Comparison of ENCODE assay signal across 24 cellular contexts in the genomic region with DNA sequence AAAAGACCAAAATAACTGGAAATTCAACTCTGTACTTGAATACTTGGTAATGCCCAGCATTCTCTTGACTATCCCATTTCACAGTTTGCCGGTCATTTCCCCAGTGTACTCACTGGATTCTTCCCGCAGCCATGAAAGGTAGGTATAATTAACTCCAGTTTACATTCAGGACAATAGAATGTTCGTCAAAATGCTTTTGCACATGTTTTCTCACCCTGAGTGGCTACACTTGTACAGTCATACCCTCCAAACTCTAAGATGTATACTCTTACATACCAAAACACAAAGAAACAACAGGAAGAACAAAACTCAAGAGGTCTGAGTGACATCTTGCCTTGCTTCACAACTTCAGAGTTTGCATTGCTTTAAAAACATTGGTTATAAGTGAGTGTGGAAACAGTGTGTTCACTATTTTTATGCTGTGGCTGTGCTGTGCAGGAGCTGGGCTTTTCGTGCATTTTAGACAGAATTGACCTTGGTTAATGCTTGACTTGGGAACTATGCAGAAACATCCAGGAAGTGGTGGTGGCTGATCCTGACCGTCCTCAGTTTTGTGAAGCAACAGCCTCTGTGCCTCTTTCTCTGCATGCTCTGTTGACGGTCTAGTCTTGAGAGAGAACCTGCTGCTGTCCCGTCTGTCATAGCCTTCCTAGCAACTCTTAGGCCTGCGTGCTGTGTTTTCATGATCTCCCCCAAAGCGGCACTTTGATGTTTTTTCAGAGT.
DNase-seq lines count a peak whose midpoint lies in the region; ATAC-seq, FAIRE-seq and TF ChIP-seq lines count a peak whose summit lies in the region.
"Had no signal": no experiment of that assay in that cellular context is flagged by ENCODE, and none has a peak within 500 bp of the region (broad histone marks: within the 10 kb centered on the region; RNA-seq: fewer than 3 reads in every experiment).

No MANE protein-coding gene starts in this region.

- no peaks in the 10 kb centered on the region for H3K36me3 Mint-ChIP-seq in natural killer cell
- H3K36me3 Mint-ChIP-seq in natural killer cell treated with Interleukin-12 subunit alpha and Interleukin-12 subunit beta and Interleukin-15 and Interleukin-18, amount 100 ng/mL, for 72 hours, result no peaks in the 10 kb centered on the region
- no peaks in the 10 kb centered on the region for H3K36me3 Mint-ChIP-seq in activated T-helper 17 cell treated with anti-CD3 and anti-CD28 coated beads, Interleukin-2, amount 50 U/mL, for 72 hours (ENCODE audit: low read depth)
- H3K36me3 Mint-ChIP-seq: memory B cell had no signal

- in situ Hi-C loops in HepG2 (cut with HindIII; ENCODE audit: extremely low pct_ligation_motif_present, low pct_unique_long_range_greater_than_20kb), result no loop called here

- WGBS in HepG2 (ENCODE audit: low lambda C conversion rate), result 25% methylated on average over 9 of the region's 9 CpGs

- H3K27me3 Mint-ChIP-seq in natural killer cell (ENCODE audit: low read depth in 2 of 2), result no peaks in the 10 kb centered on the region
- H3K27me3 Mint-ChIP-seq in natural killer cell treated with Interleukin-12 subunit alpha and Interleukin-12 subunit beta and Interleukin-15 and Interleukin-18, amount 100 ng/mL, for 72 hours, result no peaks in the 10 kb centered on the region
- no peaks in the 10 kb centered on the region for H3K27me3 Mint-ChIP-seq in activated T-helper 17 cell treated with anti-CD3 and anti-CD28 coated beads, Interleukin-2, amount 50 U/mL, for 72 hours

- DNase-seq in natural killer cell, result no peak
- DNase-seq in natural killer cell treated with Interleukin-12 subunit alpha and Interleukin-12 subunit beta and Interleukin-15 and Interleukin-18, amount 100 ng/mL, for 72 hours (ENCODE audit: low spot score), result no peak
- peak; percentile 82 for DNase-seq in HepG2 (ENCODE audit: low spot score)
- no peak for DNase-seq in GM12891 (ENCODE audit: insufficient read length, low spot score)
- DNase-seq in GM20000 (ENCODE audit: low spot score), result no peak
- no peak for DNase-seq in epidermal melanocyte (ENCODE audit: insufficient read length, low spot score)
- DNase-seq: activated CD8-positive, alpha-beta memory T cell treated with anti-CD3 and anti-CD28 coated beads for 24 hours; amygdala; CD8-positive, alpha-beta memory T cell; effector memory CD4-positive, alpha-beta T cell; heart right ventricle; MM.1S; NCI-H1694 treated with DMSO at 0.1 percent for 48 hours; NCI-H345; NK-92 treated with Interleukin-12 subunit alpha and Interleukin-12 subunit beta, amount 100 ng/mL, for 24 hours; retina; stimulated activated CD4-positive, alpha-beta T cell treated with anti-CD3 and anti-CD28 coated beads, Interleukin-12 subunit alpha, Interleukin-12 subunit beta, amount 100 ng/mL, for 4 hours had no signal

- H3K9me3 Mint-ChIP-seq in natural killer cell, result no peaks in the 10 kb centered on the region
- H3K9me3 Mint-ChIP-seq in natural killer cell treated with Interleukin-12 subunit alpha and Interleukin-12 subunit beta and Interleukin-15 and Interleukin-18, amount 100 ng/mL, for 72 hours, result no peaks in the 10 kb centered on the region
- no peaks in the 10 kb centered on the region for H3K9me3 Mint-ChIP-seq in activated T-helper 17 cell treated with anti-CD3 and anti-CD28 coated beads, Interleukin-2, amount 50 U/mL, for 72 hours
- H3K9me3 Mint-ChIP-seq: activated T-helper 2 cell treated with anti-CD3 and anti-CD28 coated beads, Interferon-gamma antibody, Interleukin-2, Interleukin-4, amounts not matched to agents 10 μg/mL and 5 μg/mL and 100 μg/mL, durations not matched to agents 14 hours and 24 hours and 36 hours; memory B cell had no signal

- TF ChIP-seq POLR2A in HepG2 (IDR thresholded peaks at IDR 0.05; ENCODE audit: insufficient read depth in 1 of 2, low read depth in 2 of 2, low read length in 2 of 2) (no peak), GM12891 (IDR thresholded peaks at IDR 0.05; ENCODE audit: low read depth, low read length) (no peak)

- H3K27ac Mint-ChIP-seq in natural killer cell, result peak overlapping the region; percentile 21 to 40
- H3K27ac Mint-ChIP-seq in natural killer cell treated with Interleukin-12 subunit alpha and Interleukin-12 subunit beta and Interleukin-15 and Interleukin-18, amount 100 ng/mL, for 72 hours, result no peak overlapping the region
- no peak overlapping the region for H3K27ac Mint-ChIP-seq in activated T-helper 17 cell treated with anti-CD3 and anti-CD28 coated beads, Interleukin-2, amount 50 U/mL, for 72 hours
- H3K27ac Mint-ChIP-seq: activated T-helper 2 cell treated with anti-CD3 and anti-CD28 coated beads, Interferon-gamma antibody, Interleukin-2, Interleukin-4, amounts not matched to agents 10 μg/mL and 5 μg/mL and 100 μg/mL, durations not matched to agents 14 hours and 24 hours and 36 hours; memory B cell had no signal

- BruUV-seq in HepG2 (replicated peaks; lab: Mats Ljungman, UMichigan), result no TSS peak

- H3K4me2 ChIP-seq in HepG2 (ENCODE audit: low read depth, low read length), result peak overlapping the region; percentile 49

- H4K20me1 ChIP-seq in HepG2 (ENCODE audit: insufficient read depth, low read length), result peaks cover 51% of the 10 kb centered on the region

- intact Hi-C loops in natural killer cell (cut with micrococcal nuclease) (no loop called here), HepG2 (cut with micrococcal nuclease; ENCODE audit: unreplicated experiment) (no loop called here)

- no peak for TF ChIP-seq RAD21 in HepG2 (CRISPR knock-in tag; IDR thresholded peaks at IDR 0.05)

- no peaks in the 10 kb centered on the region for H3K27me3 ChIP-seq in HepG2 (ENCODE audit: control insufficient read depth in 1 of 2, insufficient read depth in 2 of 2, low read length in 2 of 2)
- H3K27me3 ChIP-seq: heart right ventricle, tibial nerve had no signal

- FAIRE-seq in HepG2 (lab: Jason Lieb, UNC) (peak; percentile 78), GM12891 (lab: Jason Lieb, UNC) (no peak)
- FAIRE-seq: GM18507 had no signal

- POLR2A ChIA-PET in HepG2 (lab: Yijun Ruan, JAX), result interaction anchor here (0.6 kb wide), 1 partner anchor 11 kb away, joined by 3 read pairs; no protein-coding TSS in a partner anchor

- H3K4me3 ChIP-seq in HepG2 (replicated peaks in 1 of 3; ENCODE audit: insufficient read depth in 1 of 3, low read depth in 2 of 3, low read length in 3 of 3), result no peak overlapping the region
- H3K4me3 ChIP-seq: heart right ventricle, tibial nerve had no signal

- peak overlapping the region; percentile 45 for H3K27ac ChIP-seq in HepG2 (ENCODE audit: extremely low read length, insufficient read depth, low read length)
- H3K27ac ChIP-seq: tibial nerve, VCaP had no signal

- no peaks in the 10 kb centered on the region for H3K36me3 ChIP-seq in HepG2 (replicated peaks in 1 of 2; ENCODE audit: control insufficient read depth in 1 of 2, insufficient read depth in 2 of 2, low read length in 2 of 2)
- H3K36me3 ChIP-seq: heart right ventricle, tibial nerve had no signal

- H3K4me1 ChIP-seq in HepG2 (ENCODE audit: insufficient read depth, low read length), result peaks cover 93% of the 10 kb centered on the region

- TF ChIP-seq CTCF in natural killer cell (IDR thresholded peaks at IDR 0.05) (no peak), HepG2 (CRISPR knock-in tag; IDR thresholded peaks at IDR 0.05) (no peak), GM20000 (IDR thresholded peaks at IDR 0.05; ENCODE audit: extremely low read depth, missing control alignments) (no peak)

- H2AFZ ChIP-seq in HepG2 (ENCODE audit: low read length), result no peak overlapping the region

- no peaks in the 10 kb centered on the region for H3K9me3 ChIP-seq in HepG2 (ENCODE audit: low read length)
- H3K9me3 ChIP-seq: heart right ventricle, tibial nerve had no signal

- peaks cover 50 to 76% of the 10 kb centered on the region in 2 donors for H3K4me1 Mint-ChIP-seq in natural killer cell
- H3K4me1 Mint-ChIP-seq in natural killer cell treated with Interleukin-12 subunit alpha and Interleukin-12 subunit beta and Interleukin-15 and Interleukin-18, amount 100 ng/mL, for 72 hours (ENCODE audit: low read depth in 2 of 2), result peaks cover 34 to 35% of the 10 kb centered on the region in 2 donors
- H3K4me1 Mint-ChIP-seq in activated T-helper 17 cell treated with anti-CD3 and anti-CD28 coated beads, Interleukin-2, amount 50 U/mL, for 72 hours, result peaks cover 8% of the 10 kb centered on the region

- H3K9ac ChIP-seq in HepG2 (ENCODE audit: insufficient read depth, low read depth, low read length), result 0 out of 2 replicates have a peak overlapping the region, but pooled peaks have one; percentile 14

- ATAC-seq in natural killer cell, result no peak
- ATAC-seq in natural killer cell treated with Interleukin-12 subunit alpha and Interleukin-12 subunit beta and Interleukin-15 and Interleukin-18, amount 100 ng/mL, for 72 hours, result no peak
- ATAC-seq in activated T-helper 17 cell treated with anti-CD3 and anti-CD28 coated beads, Interleukin-2, amount 50 U/mL, for 72 hours (replicated peaks), result peak; percentile 31
- ATAC-seq in HepG2, result peak; percentile 85
- ATAC-seq in HG03469 (IDR thresholded peaks at IDR 0.05; ENCODE audit: unreplicated experiment), result no peak
- ATAC-seq: heart right ventricle had no signal

- H3K79me2 ChIP-seq in HepG2 (ENCODE audit: insufficient read depth, low read length), result peaks cover 99% of the 10 kb centered on the region

- CTCF ChIA-PET in HepG2 (lab: Yijun Ruan, JAX; ENCODE audit: low intra/inter-chr PET ratio, low total read pairs), result no interaction called here

- peak overlapping the region; percentile 31 for H3K4me3 Mint-ChIP-seq in natural killer cell
- H3K4me3 Mint-ChIP-seq in natural killer cell treated with Interleukin-12 subunit alpha and Interleukin-12 subunit beta and Interleukin-15 and Interleukin-18, amount 100 ng/mL, for 72 hours, result no peak overlapping the region
- H3K4me3 Mint-ChIP-seq in activated T-helper 17 cell treated with anti-CD3 and anti-CD28 coated beads, Interleukin-2, amount 50 U/mL, for 72 hours, result no peak overlapping the region
- H3K4me3 Mint-ChIP-seq: CD8-positive, alpha-beta memory T cell; memory B cell had no signal

- peak in 1 of 2 experiments; percentile 41; a peak in 1 of 4 replicates for TF ChIP-seq EP300 in HepG2 (IDR thresholded peaks at IDR 0.05; ENCODE audit: low read depth in 2 of 2, low read length in 2 of 2)
- TF ChIP-seq EP300 in HepG2 (CRISPR knock-in tag; IDR thresholded peaks at IDR 0.05; ENCODE audit: borderline replicate concordance), result no peak

TF ChIP-seq in GM12891, 5 proteins besides CTCF, POLR2A, EP300 and RAD21:
- TF ChIP-seq POU2F2 (IDR thresholded peaks at IDR 0.05; ENCODE audit: low read depth, low read length) (no peak), PAX5 (IDR thresholded peaks at IDR 0.05; ENCODE audit: insufficient read depth, low read length, severe bottlenecking) (no peak), TAF1 (IDR thresholded peaks at IDR 0.05; ENCODE audit: low read depth, low read length) (no peak), SPI1 (IDR thresholded peaks at IDR 0.05; ENCODE audit: low read depth, low read length) (no peak), POLR2AphosphoS5 (IDR thresholded peaks at IDR 0.05; ENCODE audit: low read depth, low read length) (no peak)

Comparison
In these comparisons a context has a peak if more than half of its experiments do, and no peak if none do; other contexts are left out.
1. H3K27ac Mint-ChIP-seq: peak in natural killer cell (2 of 2); none in natural killer cell treated with Interleukin-12 subunit alpha and Interleukin-12 subunit beta and Interleukin-15 and Interleukin-18, amount 100 ng/mL, for 72 hours (0 of 2) and activated T-helper 17 cell treated with anti-CD3 and anti-CD28 coated beads, Interleukin-2, amount 50 U/mL, for 72 hours (single experiment).
2. ATAC-seq: peak in activated T-helper 17 cell treated with anti-CD3 and anti-CD28 coated beads, Interleukin-2, amount 50 U/mL, for 72 hours (single experiment) and HepG2 (single experiment); none in natural killer cell (0 of 3), natural killer cell treated with Interleukin-12 subunit alpha and Interleukin-12 subunit beta and Interleukin-15 and Interleukin-18, amount 100 ng/mL, for 72 hours (0 of 2) and HG03469 (single experiment).